Comparison of ENCODE assay signal across 8 cellular contexts in the genomic region with DNA sequence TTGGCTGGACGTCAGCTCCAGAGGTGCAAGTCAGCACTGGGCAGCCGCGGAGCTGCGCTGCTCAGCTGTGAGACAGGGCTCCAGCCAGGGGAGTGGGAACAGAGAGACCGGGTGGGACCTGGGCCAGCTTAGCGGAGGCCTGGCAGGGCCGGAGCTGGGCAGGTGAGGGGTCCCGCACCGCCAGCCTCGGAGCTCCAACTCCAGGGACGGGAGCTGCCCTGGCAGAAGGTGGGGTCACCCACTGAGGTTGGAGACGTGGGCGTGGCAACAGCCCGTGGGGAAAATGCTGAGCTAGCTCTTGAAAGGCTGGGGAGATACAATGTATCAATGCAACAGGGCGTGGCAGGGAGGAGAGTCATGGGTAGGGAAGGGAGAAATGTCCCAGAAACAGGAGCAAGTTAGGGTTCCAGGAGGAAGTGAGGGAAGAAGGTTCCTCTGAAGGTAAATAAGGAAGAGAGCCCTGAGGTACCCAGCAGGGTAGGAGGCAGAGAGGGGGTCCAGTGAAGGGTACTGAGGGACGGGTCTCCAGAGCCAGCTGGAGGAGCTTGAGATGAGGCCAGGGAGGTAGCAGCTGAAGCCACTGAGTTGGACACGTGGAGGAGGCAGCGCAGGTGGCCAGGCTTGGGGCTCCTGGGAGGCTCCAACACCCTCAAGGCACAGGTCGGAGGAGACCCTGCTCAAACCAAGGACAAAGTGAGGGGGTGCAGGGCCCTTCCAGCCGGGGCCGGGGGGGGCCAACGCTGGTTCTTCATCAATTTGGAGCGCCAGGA. TPM values are rescaled to one million over a fixed set of nuclear protein-coding genes. Genes with fewer than 3 reads are reported as not detected.
DNase-seq lines count a peak whose midpoint lies in the region; ATAC-seq and TF ChIP-seq lines count a peak whose summit lies in the region.

No MANE protein-coding gene starts in this region.

- H3K27ac ChIP-seq in lower lobe of right lung (peak overlapping the region; percentile 36), upper lobe of right lung (no peak overlapping the region)

- peaks cover 64% of the 10 kb centered on the region for H3K27me3 ChIP-seq in lower lobe of right lung (ENCODE audit: low read depth)
- H3K27me3 ChIP-seq in upper lobe of right lung = peaks cover 36% of the 10 kb centered on the region

- peak overlapping the region; percentile 73 for H3K4me3 Mint-ChIP-seq in activated naive CD8-positive, alpha-beta T cell
- H3K4me3 Mint-ChIP-seq in activated naive CD8-positive, alpha-beta T cell treated with anti-CD3 and anti-CD28 coated beads for 36 hours = no peak overlapping the region
- H3K4me3 Mint-ChIP-seq in activated T-helper 1 cell treated with anti-CD3 and anti-CD28 coated beads, Interleukin-12 subunit alpha, Interleukin-12 subunit beta, Interleukin-2, Interleukin-4 antibody, amounts not matched to agents 30 ng/mL and 10 ng/mL and 1 ng/mL, durations not matched to agents 14 hours and 24 hours and 36 hours = peak overlapping the region; percentile 76

- DNase-seq in activated naive CD8-positive, alpha-beta T cell treated with anti-CD3 and anti-CD28 coated beads for 36 hours = no peak
- no peak for DNase-seq in activated T-helper 1 cell treated with anti-CD3 and anti-CD28 coated beads, Interleukin-12 subunit alpha, Interleukin-12 subunit beta, Interleukin-2, Interleukin-4 antibody, amounts not matched to agents 30 ng/mL and 10 ng/mL and 1 ng/mL, durations not matched to agents 14 hours and 24 hours and 36 hours (ENCODE audit: low spot score)
- DNase-seq in lower lobe of right lung (peak; percentile 45), upper lobe of right lung (no peak), NCI-H2029 treated with DMSO at 0.1 percent for 48 hours (lab: John Stamatoyannopoulos, UW) (no peak), NCI-H2171 treated with DMSO at 0.1 percent for 48 hours (lab: John Stamatoyannopoulos, UW) (no peak)

- TF ChIP-seq CTCF in lower lobe of right lung (IDR thresholded peaks at IDR 0.05) = no peak
- TF ChIP-seq CTCF in upper lobe of right lung (IDR thresholded peaks at IDR 0.05) = no peak

- H3K36me3 Mint-ChIP-seq in activated naive CD8-positive, alpha-beta T cell = no peaks in the 10 kb centered on the region
- no peaks in the 10 kb centered on the region for H3K36me3 Mint-ChIP-seq in activated naive CD8-positive, alpha-beta T cell treated with anti-CD3 and anti-CD28 coated beads for 36 hours
- H3K36me3 Mint-ChIP-seq in activated T-helper 1 cell treated with anti-CD3 and anti-CD28 coated beads, Interleukin-12 subunit alpha, Interleukin-12 subunit beta, Interleukin-2, Interleukin-4 antibody, amounts not matched to agents 30 ng/mL and 10 ng/mL and 1 ng/mL, durations not matched to agents 14 hours and 24 hours and 36 hours (ENCODE audit: low read depth) = no peaks in the 10 kb centered on the region

- H3K9me3 Mint-ChIP-seq in activated naive CD8-positive, alpha-beta T cell (ENCODE audit: low read depth) = no peaks in the 10 kb centered on the region
- no peaks in the 10 kb centered on the region for H3K9me3 Mint-ChIP-seq in activated naive CD8-positive, alpha-beta T cell treated with anti-CD3 and anti-CD28 coated beads for 36 hours
- H3K9me3 Mint-ChIP-seq in activated T-helper 1 cell treated with anti-CD3 and anti-CD28 coated beads, Interleukin-12 subunit alpha, Interleukin-12 subunit beta, Interleukin-2, Interleukin-4 antibody, amounts not matched to agents 30 ng/mL and 10 ng/mL and 1 ng/mL, durations not matched to agents 14 hours and 24 hours and 36 hours = no peaks in the 10 kb centered on the region

- intact Hi-C loops in activated T-helper 1 cell treated with anti-CD3 and anti-CD28 coated beads, Interleukin-12 subunit alpha, Interleukin-12 subunit beta, Interleukin-2, Interleukin-4 antibody, amounts not matched to agents 30 ng/mL and 10 ng/mL and 1 ng/mL, durations not matched to agents 14 hours and 24 hours and 36 hours (cut with micrococcal nuclease) = loop anchor here (2.0 kb wide), 1 partner anchor 51 kb away; no protein-coding TSS in a partner anchor
- intact Hi-C loops in lower lobe of right lung (cut with DNase I) (no loop called here), upper lobe of right lung (cut with DNase I) (loop anchor here (10.0 kb wide), 1 partner anchor 127 kb away; no protein-coding TSS in a partner anchor)

- peaks cover 22% of the 10 kb centered on the region for H3K27me3 Mint-ChIP-seq in activated naive CD8-positive, alpha-beta T cell
- peaks cover 58% of the 10 kb centered on the region for H3K27me3 Mint-ChIP-seq in activated naive CD8-positive, alpha-beta T cell treated with anti-CD3 and anti-CD28 coated beads for 36 hours
- H3K27me3 Mint-ChIP-seq in activated T-helper 1 cell treated with anti-CD3 and anti-CD28 coated beads, Interleukin-12 subunit alpha, Interleukin-12 subunit beta, Interleukin-2, Interleukin-4 antibody, amounts not matched to agents 30 ng/mL and 10 ng/mL and 1 ng/mL, durations not matched to agents 14 hours and 24 hours and 36 hours (ENCODE audit: insufficient read depth) = peaks cover 43% of the 10 kb centered on the region

- peaks cover 23% of the 10 kb centered on the region for H3K4me1 Mint-ChIP-seq in activated naive CD8-positive, alpha-beta T cell (ENCODE audit: low read depth)
- peaks cover 18% of the 10 kb centered on the region for H3K4me1 Mint-ChIP-seq in activated naive CD8-positive, alpha-beta T cell treated with anti-CD3 and anti-CD28 coated beads for 36 hours
- H3K4me1 Mint-ChIP-seq in activated T-helper 1 cell treated with anti-CD3 and anti-CD28 coated beads, Interleukin-12 subunit alpha, Interleukin-12 subunit beta, Interleukin-2, Interleukin-4 antibody, amounts not matched to agents 30 ng/mL and 10 ng/mL and 1 ng/mL, durations not matched to agents 14 hours and 24 hours and 36 hours (ENCODE audit: low read depth) = peaks cover 17% of the 10 kb centered on the region

- no peak overlapping the region for H3K27ac Mint-ChIP-seq in activated naive CD8-positive, alpha-beta T cell
- H3K27ac Mint-ChIP-seq in activated naive CD8-positive, alpha-beta T cell treated with anti-CD3 and anti-CD28 coated beads for 36 hours = no peak overlapping the region
- H3K27ac Mint-ChIP-seq in activated T-helper 1 cell treated with anti-CD3 and anti-CD28 coated beads, Interleukin-12 subunit alpha, Interleukin-12 subunit beta, Interleukin-2, Interleukin-4 antibody, amounts not matched to agents 30 ng/mL and 10 ng/mL and 1 ng/mL, durations not matched to agents 14 hours and 24 hours and 36 hours = peak overlapping the region; percentile 56

- H3K4me3 ChIP-seq in lower lobe of right lung (peak overlapping the region; percentile 55), upper lobe of right lung (peak overlapping the region; percentile 43)

- H3K9me3 ChIP-seq in lower lobe of right lung = no peaks in the 10 kb centered on the region
- no peaks in the 10 kb centered on the region for H3K9me3 ChIP-seq in upper lobe of right lung

- ATAC-seq in lower lobe of right lung (no peak), upper lobe of right lung (no peak), HG03378 (IDR thresholded peaks at IDR 0.05; ENCODE audit: unreplicated experiment) (no peak)

- H3K4me1 ChIP-seq in lower lobe of right lung (peaks cover 38% of the 10 kb centered on the region), upper lobe of right lung (peaks cover 16% of the 10 kb centered on the region)

- H3K36me3 ChIP-seq in lower lobe of right lung = no peaks in the 10 kb centered on the region
- H3K36me3 ChIP-seq in upper lobe of right lung = no peaks in the 10 kb centered on the region

RNA-seq across cellular contexts. Expression of a gene that starts 0.7 kb away (rescaled TPM):
- under 1 TPM; 0.66 to 0.82 TPM for total RNA-seq in activated naive CD8-positive, alpha-beta T cell treated with anti-CD3 and anti-CD28 coated beads for 36 hours
- 2.9 and 3.2 TPM in 2 replicates for total RNA-seq in activated T-helper 1 cell treated with anti-CD3 and anti-CD28 coated beads, Interleukin-12 subunit alpha, Interleukin-12 subunit beta, Interleukin-2, Interleukin-4 antibody, amounts not matched to agents 30 ng/mL and 10 ng/mL and 1 ng/mL, durations not matched to agents 14 hours and 24 hours and 36 hours
- total RNA-seq in lower lobe of right lung (24.1 TPM), upper lobe of right lung (64.4 TPM)
